Comparison of ENCODE assay signal across 1 cellular context in genomic region chr1:206658264-206658980, GRCh38.
TF ChIP-seq lines count a peak whose summit lies in the region.

No MANE protein-coding gene starts in this region.

TF ChIP-seq in K562, 482 proteins besides CTCF, POLR2A, EP300 and RAD21 (continued from another document):
- TF ChIP-seq PBX2 (CRISPR knock-in tag; IDR thresholded peaks at IDR 0.05; ENCODE audit: low read depth), result no peak
- no peak for TF ChIP-seq PBX2 (tag; conservative IDR thresholded peaks at IDR 0.05; ENCODE audit: low read depth)
- no peak for TF ChIP-seq NR2C2 (CRISPR knock-in tag; IDR thresholded peaks at IDR 0.05)
- no peak for TF ChIP-seq NR2C2 (tag; IDR thresholded peaks at IDR 0.05)
- TF ChIP-seq GABPA (tag; conservative IDR thresholded peaks at IDR 0.05; ENCODE audit: low read depth), result no peak
- TF ChIP-seq NFIX (CRISPR knock-in tag; IDR thresholded peaks at IDR 0.05; ENCODE audit: low read depth), result no peak
- no peak for TF ChIP-seq NELFE (IDR thresholded peaks at IDR 0.05; ENCODE audit: insufficient read depth, insufficient read length)
- TF ChIP-seq, protein P1, sequence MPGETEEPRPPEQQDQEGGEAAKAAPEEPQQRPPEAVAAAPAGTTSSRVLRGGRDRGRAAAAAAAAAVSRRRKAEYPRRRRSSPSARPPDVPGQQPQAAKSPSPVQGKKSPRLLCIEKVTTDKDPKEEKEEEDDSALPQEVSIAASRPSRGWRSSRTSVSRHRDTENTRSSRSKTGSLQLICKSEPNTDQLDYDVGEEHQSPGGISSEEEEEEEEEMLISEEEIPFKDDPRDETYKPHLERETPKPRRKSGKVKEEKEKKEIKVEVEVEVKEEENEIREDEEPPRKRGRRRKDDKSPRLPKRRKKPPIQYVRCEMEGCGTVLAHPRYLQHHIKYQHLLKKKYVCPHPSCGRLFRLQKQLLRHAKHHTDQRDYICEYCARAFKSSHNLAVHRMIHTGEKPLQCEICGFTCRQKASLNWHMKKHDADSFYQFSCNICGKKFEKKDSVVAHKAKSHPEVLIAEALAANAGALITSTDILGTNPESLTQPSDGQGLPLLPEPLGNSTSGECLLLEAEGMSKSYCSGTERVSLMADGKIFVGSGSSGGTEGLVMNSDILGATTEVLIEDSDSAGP (CRISPR knock-in tag; IDR thresholded peaks at IDR 0.05), result no peak
- no peak for TF ChIP-seq SUPT5H (IDR thresholded peaks at IDR 0.05)
- 0 out of 2 replicates have a peak, but pooled peaks have one; percentile 60 for TF ChIP-seq SMARCE1 (IDR thresholded peaks at IDR 0.05)
- no peak for TF ChIP-seq ZBTB17 (CRISPR knock-in tag; IDR thresholded peaks at IDR 0.05)
- peak in 2 of 3 experiments; percentile 21 to 38 for TF ChIP-seq YY1 (IDR thresholded peaks at IDR 0.05; ENCODE audit: borderline replicate concordance in 1 of 3, control insufficient read depth in 1 of 3, extremely low read depth in 1 of 3, insufficient read depth in 3 of 3, insufficient read length in 1 of 3, insufficient replicate concordance in 2 of 3, low read depth in 1 of 3, low read length in 2 of 3)
- no peak for TF ChIP-seq TFE3 (CRISPR knock-in tag; IDR thresholded peaks at IDR 0.05)
- TF ChIP-seq ZKSCAN1 (IDR thresholded peaks at IDR 0.05; ENCODE audit: low read depth, low read length), result 0 out of 2 replicates have a peak, but pooled peaks have one; percentile 22
- TF ChIP-seq, protein P2, sequence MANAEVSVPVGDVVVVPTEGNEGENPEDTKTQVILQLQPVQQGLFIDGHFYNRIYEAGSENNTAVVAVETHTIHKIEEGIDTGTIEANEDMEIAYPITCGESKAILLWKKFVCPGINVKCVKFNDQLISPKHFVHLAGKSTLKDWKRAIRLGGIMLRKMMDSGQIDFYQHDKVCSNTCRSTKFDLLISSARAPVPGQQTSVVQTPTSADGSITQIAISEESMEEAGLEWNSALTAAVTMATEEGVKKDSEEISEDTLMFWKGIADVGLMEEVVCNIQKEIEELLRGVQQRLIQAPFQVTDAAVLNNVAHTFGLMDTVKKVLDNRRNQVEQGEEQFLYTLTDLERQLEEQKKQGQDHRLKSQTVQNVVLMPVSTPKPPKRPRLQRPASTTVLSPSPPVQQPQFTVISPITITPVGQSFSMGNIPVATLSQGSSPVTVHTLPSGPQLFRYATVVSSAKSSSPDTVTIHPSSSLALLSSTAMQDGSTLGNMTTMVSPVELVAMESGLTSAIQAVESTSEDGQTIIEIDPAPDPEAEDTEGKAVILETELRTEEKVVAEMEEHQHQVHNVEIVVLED (CRISPR knock-in tag; IDR thresholded peaks at IDR 0.05), result no peak
- 0 out of 2 replicates have a peak, but pooled peaks have one; percentile 33 for TF ChIP-seq XRCC5 (IDR thresholded peaks at IDR 0.05; ENCODE audit: low read depth, low read length)
- 0 out of 4 replicates have a peak, but pooled peaks of 1 of the 2 experiments have one; percentile 53 for TF ChIP-seq SIN3A (IDR thresholded peaks at IDR 0.05; ENCODE audit: borderline replicate concordance in 2 of 2, control insufficient read depth in 1 of 2, low read depth in 2 of 2, low read length in 2 of 2)
- 0 out of 2 replicates have a peak, but pooled peaks have one; percentile 24 for TF ChIP-seq GATAD2A (IDR thresholded peaks at IDR 0.05)
- TF ChIP-seq KAT7 (CRISPR knock-in tag; IDR thresholded peaks at IDR 0.05; ENCODE audit: borderline replicate concordance), result 0 out of 2 replicates have a peak, but pooled peaks have one; percentile 22
- no peak for TF ChIP-seq NFYB (IDR thresholded peaks at IDR 0.05; ENCODE audit: extremely low read depth, insufficient read length)
- TF ChIP-seq PHF21A (IDR thresholded peaks at IDR 0.05; ENCODE audit: borderline replicate concordance, low read depth), result no peak
- peak; percentile 22; the same call in 1 of the 2 replicates for TF ChIP-seq ESRRA (IDR thresholded peaks at IDR 0.05; ENCODE audit: borderline replicate concordance, low read depth)
- peak in 1 of 2 experiments; percentile 2; a peak in 1 of 4 replicates for TF ChIP-seq SRF (CRISPR knock-in tag; IDR thresholded peaks at IDR 0.05)
- TF ChIP-seq ZNF239 (CRISPR knock-in tag; IDR thresholded peaks at IDR 0.05), result no peak
- TF ChIP-seq CEBPB (tag; IDR thresholded peaks at IDR 0.05), result no peak
- TF ChIP-seq TFAP4 (CRISPR knock-in tag; IDR thresholded peaks at IDR 0.05; ENCODE audit: borderline replicate concordance), result peak; percentile 77
- no peak for TF ChIP-seq ZNF717 (CRISPR knock-in tag; IDR thresholded peaks at IDR 0.05)
- TF ChIP-seq PCBP2 (IDR thresholded peaks at IDR 0.05; ENCODE audit: low read depth, low read length, poor library complexity, severe bottlenecking), result no peak
- peak; percentile 37; the same call in 1 of the 2 replicates for TF ChIP-seq RBFOX2 (IDR thresholded peaks at IDR 0.05; ENCODE audit: low read depth, low read length)
- TF ChIP-seq TAF1 (IDR thresholded peaks at IDR 0.05; ENCODE audit: control insufficient read depth, extremely low read depth, insufficient read depth, low read length, severe bottlenecking), result peak; percentile 49
- peak in 1 of 2 experiments; percentile 30; a peak in 1 of 4 replicates for TF ChIP-seq FOXK2 (conservative IDR thresholded peaks at IDR 0.05 in 1 of 2, IDR thresholded peaks at IDR 0.05 in 1 of 2; ENCODE audit: low read depth in 2 of 2)
- peak; percentile 5; the same call in 1 of the 2 replicates for TF ChIP-seq BHLHE40 (IDR thresholded peaks at IDR 0.05; ENCODE audit: low read length)
- TF ChIP-seq TAL1 (IDR thresholded peaks at IDR 0.05), result no peak
- no peak for TF ChIP-seq RAD51 (IDR thresholded peaks at IDR 0.05; ENCODE audit: borderline replicate concordance, low read depth)
- TF ChIP-seq CREBBP (IDR thresholded peaks at IDR 0.05; ENCODE audit: low read depth, low read length), result no peak
- no peak for TF ChIP-seq ZNF316 (IDR thresholded peaks at IDR 0.05)
- TF ChIP-seq GTF2F1 (IDR thresholded peaks at IDR 0.05; ENCODE audit: low read depth, low read length), result 0 out of 2 replicates have a peak, but pooled peaks have one; percentile 29
- no peak for TF ChIP-seq TEAD4 (IDR thresholded peaks at IDR 0.05; ENCODE audit: low read length)
- no peak for TF ChIP-seq TEAD4 (CRISPR knock-in tag; IDR thresholded peaks at IDR 0.05; ENCODE audit: borderline replicate concordance)
- peak; percentile 28; the same call in 1 of the 2 replicates for TF ChIP-seq EGR1 (conservative IDR thresholded peaks at IDR 0.05)
- TF ChIP-seq PHTF2 (CRISPR knock-in tag; IDR thresholded peaks at IDR 0.05), result no peak
- 0 out of 2 replicates have a peak, but pooled peaks have one; percentile 20 for TF ChIP-seq ZNF740 (CRISPR knock-in tag; IDR thresholded peaks at IDR 0.05)
- TF ChIP-seq ZNF740 (tag; IDR thresholded peaks at IDR 0.05), result no peak
- no peak for TF ChIP-seq TCF7 (IDR thresholded peaks at IDR 0.05; ENCODE audit: borderline replicate concordance)
- TF ChIP-seq, protein P3, sequence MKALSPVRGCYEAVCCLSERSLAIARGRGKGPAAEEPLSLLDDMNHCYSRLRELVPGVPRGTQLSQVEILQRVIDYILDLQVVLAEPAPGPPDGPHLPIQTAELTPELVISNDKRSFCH (CRISPR knock-in tag; IDR thresholded peaks at IDR 0.05), result no peak
- TF ChIP-seq, protein P3 (tag; IDR thresholded peaks at IDR 0.05), result 0 out of 2 replicates have a peak, but pooled peaks have one; percentile 60
- no peak for TF ChIP-seq KHSRP (IDR thresholded peaks at IDR 0.05)
- TF ChIP-seq PRMT5 (CRISPR knock-in tag; IDR thresholded peaks at IDR 0.05), result no peak
- TF ChIP-seq ZNF384 (IDR thresholded peaks at IDR 0.05; ENCODE audit: low read depth, low read length), result 0 out of 2 replicates have a peak, but pooled peaks have one; percentile 3
- 0 out of 2 replicates have a peak, but pooled peaks have one; percentile 7 for TF ChIP-seq NCOR1 (IDR thresholded peaks at IDR 0.05)
- no peak for TF ChIP-seq YBX1 (IDR thresholded peaks at IDR 0.05)
- TF ChIP-seq, protein P4, sequence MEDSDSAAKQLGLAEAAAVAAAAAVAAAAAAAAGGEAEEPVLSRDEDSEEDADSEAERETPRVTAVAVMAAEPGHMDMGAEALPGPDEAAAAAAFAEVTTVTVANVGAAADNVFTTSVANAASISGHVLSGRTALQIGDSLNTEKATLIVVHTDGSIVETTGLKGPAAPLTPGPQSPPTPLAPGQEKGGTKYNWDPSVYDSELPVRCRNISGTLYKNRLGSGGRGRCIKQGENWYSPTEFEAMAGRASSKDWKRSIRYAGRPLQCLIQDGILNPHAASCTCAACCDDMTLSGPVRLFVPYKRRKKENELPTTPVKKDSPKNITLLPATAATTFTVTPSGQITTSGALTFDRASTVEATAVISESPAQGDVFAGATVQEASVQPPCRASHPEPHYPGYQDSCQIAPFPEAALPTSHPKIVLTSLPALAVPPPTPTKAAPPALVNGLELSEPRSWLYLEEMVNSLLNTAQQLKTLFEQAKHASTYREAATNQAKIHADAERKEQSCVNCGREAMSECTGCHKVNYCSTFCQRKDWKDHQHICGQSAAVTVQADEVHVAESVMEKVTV (CRISPR knock-in tag; IDR thresholded peaks at IDR 0.05), result peak; percentile 74
- no peak; the same call in 1 of the 2 replicates for TF ChIP-seq SMARCC2 (IDR thresholded peaks at IDR 0.05; ENCODE audit: low read depth)
- TF ChIP-seq RCOR1 (IDR thresholded peaks at IDR 0.05; ENCODE audit: borderline replicate concordance in 1 of 2, low read depth in 2 of 2, low read length in 2 of 2), result peak in 1 of 2 experiments; percentile 60; a peak in 2 of 4 replicates
- TF ChIP-seq CBX3 (IDR thresholded peaks at IDR 0.05; ENCODE audit: borderline replicate concordance in 1 of 2, low read length in 2 of 2), result peak in 1 of 2 experiments; percentile 60; a peak in 1 of 3 replicates
- peak; percentile 53 to 71; a peak in 2 of 4 replicates for TF ChIP-seq MAZ (CRISPR knock-in tag; conservative IDR thresholded peaks at IDR 0.05 in 1 of 2, IDR thresholded peaks at IDR 0.05 in 1 of 2)
- 0 out of 2 replicates have a peak, but pooled peaks have one; percentile 4 for TF ChIP-seq ZBTB1 (CRISPR knock-in tag; IDR thresholded peaks at IDR 0.05; ENCODE audit: borderline replicate concordance, low read depth)
- TF ChIP-seq CBFA2T3 (IDR thresholded peaks at IDR 0.05), result no peak
- TF ChIP-seq NBN (IDR thresholded peaks at IDR 0.05; ENCODE audit: low read depth), result peak; percentile 83
- TF ChIP-seq KLF16 (IDR thresholded peaks at IDR 0.05), result peak; percentile 55
